ENCODE assay signal across 18 cellular contexts in genomic region chr15:68798695-68799094, GRCh38. TPM values are rescaled to one million over a fixed set of nuclear protein-coding genes. Genes with fewer than 3 reads are reported as not detected.
A peak's percentile ranks its signal among the peaks of the same experiment; 100 is the strongest.
DNase-seq lines count a peak whose midpoint lies in the region; ATAC-seq and TF ChIP-seq lines count a peak whose summit lies in the region.
"Had no signal": no experiment of that assay in that cellular context is flagged by ENCODE, and none has a peak within 500 bp of the region (broad histone marks: within the 10 kb centered on the region; RNA-seq: fewer than 3 reads in every experiment).

No MANE protein-coding gene starts in this region.

- POLR2A ChIA-PET in IMR-90 (lab: Charles Lee; ENCODE audit: unreplicated experiment): no interaction called here

- H3K4me2 ChIP-seq in IMR-90 (ENCODE audit: low read depth, low read length): no peak overlapping the region

- H2BK5ac ChIP-seq in IMR-90 (ENCODE audit: low read depth, low read length, poor library complexity, severe bottlenecking): no peak overlapping the region

- H3K18ac ChIP-seq in IMR-90 (ENCODE audit: low read depth, low read length): no peak overlapping the region

- H3K9me3 Mint-ChIP-seq in activated T-cell treated with anti-CD3 and anti-CD28 coated beads, Interleukin-2, amount 50 U/mL, for 24 hours: no peaks in the 10 kb centered on the region
- no peaks in the 10 kb centered on the region for H3K9me3 Mint-ChIP-seq in central memory CD8-positive, alpha-beta T cell

- H3K4ac ChIP-seq in IMR-90 (ENCODE audit: low read depth, low read length): no peak overlapping the region

- no peak overlapping the region for H3K4me3 ChIP-seq in IMR-90 (ENCODE audit: insufficient read depth, low read depth, low read length)
- no peak overlapping the region for H3K4me3 ChIP-seq in sigmoid colon
- H3K4me3 ChIP-seq in lower leg skin (ENCODE audit: low read depth, poor library complexity, severe bottlenecking): no peak overlapping the region
- H3K4me3 ChIP-seq in suprapubic skin: no peak overlapping the region
- H3K4me3 ChIP-seq in heart right ventricle: no peak overlapping the region
- H3K4me3 ChIP-seq: esophagus muscularis mucosa had no signal

- H3K14ac ChIP-seq in IMR-90 (replicated peaks; ENCODE audit: low read depth, low read length): no peak overlapping the region

- no peak overlapping the region for H2AK5ac ChIP-seq in IMR-90 (ENCODE audit: low read depth, low read length)

- H3K9me3 ChIP-seq in IMR-90 (ENCODE audit: control insufficient read depth, insufficient read depth, low read length) (no peaks in the 10 kb centered on the region), sigmoid colon (no peaks in the 10 kb centered on the region), suprapubic skin (no peaks in the 10 kb centered on the region), heart right ventricle (no peaks in the 10 kb centered on the region)
- H3K9me3 ChIP-seq: esophagus muscularis mucosa had no signal

- no peak overlapping the region for H2BK120ac ChIP-seq in IMR-90 (ENCODE audit: low read depth, low read length)

- H3K27me3 ChIP-seq in IMR-90 (ENCODE audit: control insufficient read depth, insufficient read depth, low read length) (no peaks in the 10 kb centered on the region), sigmoid colon (no peaks in the 10 kb centered on the region), suprapubic skin (no peaks in the 10 kb centered on the region), heart right ventricle (no peaks in the 10 kb centered on the region)
- H3K27me3 ChIP-seq: esophagus muscularis mucosa had no signal

- TF ChIP-seq CTCF in IMR-90 (conservative IDR thresholded peaks at IDR 0.05; ENCODE audit: low read depth, low read length): no peak
- no peak for TF ChIP-seq CTCF in sigmoid colon (IDR thresholded peaks at IDR 0.05)
- TF ChIP-seq CTCF in lower leg skin (IDR thresholded peaks at IDR 0.05): no peak
- TF ChIP-seq CTCF in suprapubic skin (IDR thresholded peaks at IDR 0.05): no peak
- no peak for TF ChIP-seq CTCF in heart right ventricle (IDR thresholded peaks at IDR 0.05)

- peaks cover 94% of the 10 kb centered on the region for H3K4me1 Mint-ChIP-seq in activated T-cell treated with anti-CD3 and anti-CD28 coated beads, Interleukin-2, amount 50 U/mL, for 24 hours (ENCODE audit: low read depth)
- peaks cover 92% of the 10 kb centered on the region for H3K4me1 Mint-ChIP-seq in central memory CD8-positive, alpha-beta T cell

- H3K4me3 Mint-ChIP-seq in activated T-cell treated with anti-CD3 and anti-CD28 coated beads, Interleukin-2, amount 50 U/mL, for 24 hours: no peak overlapping the region
- H3K4me3 Mint-ChIP-seq in central memory CD8-positive, alpha-beta T cell: no peak overlapping the region

- 83% methylated on average over 2 of the region's 5 CpGs; no CpG with 5 or more reads in 1 of the 2 experiments for WGBS in IMR-90 (ENCODE audit: extremely low coverage in 2 of 2, insufficient read length in 1 of 2), 2 experiments
- 70 to 90% methylated on average over 5 of the region's 5 CpGs for WGBS in sigmoid colon, 2 donors
- 77 to 85% methylated on average over 5 of the region's 5 CpGs for WGBS in lower leg skin, 2 donors
- WGBS in suprapubic skin: 85% methylated on average over 5 of the region's 5 CpGs
- 66 to 74% methylated on average over 5 of the region's 5 CpGs for WGBS in heart right ventricle, 2 donors

- H4K5ac ChIP-seq in IMR-90 (ENCODE audit: low read depth, low read length): no peak overlapping the region

- H2BK15ac ChIP-seq in IMR-90 (ENCODE audit: low read depth, low read length): no peak overlapping the region

- no peak for DNase-seq in activated T-cell treated with anti-CD3 and anti-CD28 coated beads, Interleukin-2, amount 50 U/mL, for 24 hours
- DNase-seq in activated T-cell treated with anti-CD3 and anti-CD28 coated beads for 4 hours: no peak
- no peak for DNase-seq in IMR-90
- DNase-seq in central memory CD8-positive, alpha-beta T cell (ENCODE audit: low spot score in 2 of 2): no peak
- DNase-seq in sigmoid colon: peak; percentile 37
- DNase-seq in lower leg skin (ENCODE audit: low spot score in 2 of 2): no peak
- no peak for DNase-seq in suprapubic skin (ENCODE audit: low spot score in 2 of 2)
- DNase-seq in heart right ventricle: no peak
- DNase-seq: activated CD4-positive, CD25-positive, alpha-beta regulatory T cell treated with anti-CD3 and anti-CD28 coated beads, Interleukin-2, amount 50 U/mL, for 72 hours; activated T-cell treated with anti-CD3 and anti-CD28 coated beads, Interleukin-2, amount 50 U/mL, for 48 hours; glutamatergic neuron; mesenchymal stem cell; NCI-H1092 treated with DMSO at 0.1 percent for 48 hours; NCI-H774; stimulated activated CD4-positive, alpha-beta T cell treated with anti-CD3 and anti-CD28 coated beads, Interleukin-2, amount 100 ng/mL, for 48 hours; stimulated activated CD8-positive, alpha-beta memory T cell treated with anti-CD3 and anti-CD28 coated beads, Interleukin-4, amount 100 ng/mL, for 48 hours had no signal

- intact Hi-C loops in IMR-90 (cut with micrococcal nuclease): loop anchor here (2.0 kb wide), 1 partner anchor 14 kb away; no protein-coding TSS in a partner anchor
- intact Hi-C loops in sigmoid colon (cut with DNase I): no loop called here
- intact Hi-C loops in lower leg skin (cut with DNase I; ENCODE audit: low total_unique reads): no loop called here
- intact Hi-C loops in heart right ventricle (cut with DNase I): no loop called here

- H4K8ac ChIP-seq in IMR-90 (ENCODE audit: low read depth in 2 of 2, low read length in 2 of 2): no peak overlapping the region

- TF ChIP-seq POLR2A in IMR-90 (IDR thresholded peaks at IDR 0.05; ENCODE audit: low read depth, low read length) (no peak), sigmoid colon (IDR thresholded peaks at IDR 0.05) (no peak), lower leg skin (IDR thresholded peaks at IDR 0.05) (no peak), suprapubic skin (IDR thresholded peaks at IDR 0.05) (no peak)

- no peak overlapping the region for H4K91ac ChIP-seq in IMR-90 (ENCODE audit: insufficient read depth, low read depth, low read length)

- dilution Hi-C loops in IMR-90 (cut with HindIII; ENCODE audit: low sequenced_read_pairs, unreplicated experiment): no loop called here

- H3K9me1 ChIP-seq in IMR-90 (ENCODE audit: insufficient read depth, low read length): peaks cover 30% of the 10 kb centered on the region

- TF ChIP-seq EP300 in sigmoid colon (IDR thresholded peaks at IDR 0.05) (no peak), suprapubic skin (IDR thresholded peaks at IDR 0.05) (no peak)

- peaks cover 89% of the 10 kb centered on the region for H4K20me1 ChIP-seq in IMR-90 (ENCODE audit: insufficient read depth, low read length)

- H3K4me1 ChIP-seq in IMR-90 (ENCODE audit: control insufficient read depth, insufficient read depth, low read length): peaks cover 11% of the 10 kb centered on the region
- H3K4me1 ChIP-seq in sigmoid colon: peaks cover 0 to 49% (median 35%) of the 10 kb centered on the region in 4 donors
- H3K4me1 ChIP-seq in suprapubic skin: peaks cover 63% of the 10 kb centered on the region
- H3K4me1 ChIP-seq in heart right ventricle: peaks cover 36 to 96% (median 83%) of the 10 kb centered on the region in 9 donors

- H3K23ac ChIP-seq in IMR-90 (ENCODE audit: low read depth, low read length): 0 out of 2 replicates have a peak overlapping the region, but pooled peaks have one; percentile 9

- H3K56ac ChIP-seq in IMR-90 (ENCODE audit: extremely low read depth, insufficient read depth, low read length): no peak overlapping the region

- peak overlapping the region; percentile 67 for H3K27ac Mint-ChIP-seq in activated T-cell treated with anti-CD3 and anti-CD28 coated beads, Interleukin-2, amount 50 U/mL, for 24 hours
- peak overlapping the region; percentile 66 for H3K27ac Mint-ChIP-seq in central memory CD8-positive, alpha-beta T cell (ENCODE audit: low read depth)

- CTCF ChIA-PET in IMR-90 (lab: Yijun Ruan, JAX): no interaction called here

- H3K79me1 ChIP-seq in IMR-90 (ENCODE audit: low read depth in 1 of 2, low read length in 2 of 2): peaks cover 60 to 90% of the 10 kb centered on the region in 2 experiments

- no peaks in the 10 kb centered on the region for H3K27me3 Mint-ChIP-seq in activated T-cell treated with anti-CD3 and anti-CD28 coated beads, Interleukin-2, amount 50 U/mL, for 24 hours
- no peaks in the 10 kb centered on the region for H3K27me3 Mint-ChIP-seq in central memory CD8-positive, alpha-beta T cell

- TF ChIP-seq RAD21 in IMR-90 (IDR thresholded peaks at IDR 0.05; ENCODE audit: low read length): no peak

- H3K27ac ChIP-seq in IMR-90 (ENCODE audit: insufficient read depth, low read length) (no peak overlapping the region), sigmoid colon (no peak overlapping the region), suprapubic skin (no peak overlapping the region), heart right ventricle (peak overlapping the region in 3 of 10 donors; percentile 3 to 91 (median 59))

- peaks cover 81% of the 10 kb centered on the region for H3K36me3 Mint-ChIP-seq in activated T-cell treated with anti-CD3 and anti-CD28 coated beads, Interleukin-2, amount 50 U/mL, for 24 hours (ENCODE audit: low read depth)
- peaks cover 5% of the 10 kb centered on the region for H3K36me3 Mint-ChIP-seq in central memory CD8-positive, alpha-beta T cell (ENCODE audit: insufficient read depth)

- no peak overlapping the region for H2BK20ac ChIP-seq in IMR-90 (ENCODE audit: low read depth, low read length)

- BruUV-seq in IMR-90 (replicated peaks; lab: Mats Ljungman, UMichigan): no TSS peak

- ATAC-seq in IMR-90 (ENCODE audit: low read depth) (no peak), heart right ventricle (no peak)
- ATAC-seq in central memory CD8-positive, alpha-beta T cell (replicated peaks; ENCODE audit: extremely low read depth, poor library complexity, severe bottlenecking): no peak
- ATAC-seq: HCT116 had no signal

- H2AK9ac ChIP-seq in IMR-90 (replicated peaks; ENCODE audit: low read depth, low read length, poor library complexity): no peak overlapping the region

- no peak overlapping the region for H2AFZ ChIP-seq in IMR-90 (replicated peaks; ENCODE audit: low read length, poor library complexity)

- in situ Hi-C loops in IMR-90 (cut with MboI; ENCODE audit: low sequenced_read_pairs): loop anchor here (10.0 kb wide), 1 partner anchor 64 kb away; no protein-coding TSS in a partner anchor

- H3K36me3 ChIP-seq in IMR-90 (ENCODE audit: control insufficient read depth, insufficient read depth, low read length): no peaks in the 10 kb centered on the region; the same call in 1 of the 2 replicates
- no peaks in the 10 kb centered on the region for H3K36me3 ChIP-seq in sigmoid colon
- H3K36me3 ChIP-seq in suprapubic skin: no peaks in the 10 kb centered on the region
- H3K36me3 ChIP-seq in heart right ventricle: no peaks in the 10 kb centered on the region
- H3K36me3 ChIP-seq: esophagus muscularis mucosa had no signal

- H3K9ac ChIP-seq in IMR-90 (ENCODE audit: low read depth, low read length): no peak overlapping the region

RNA-seq across cellular contexts. Expression of gene ANP32A, which starts 22.0 kb away (rescaled TPM):
- 50.0 and 72.8 TPM in 2 replicates for total RNA-seq in IMR-90 (2012; rRNA removed)
- polyA plus RNA-seq in IMR-90 (2012; rRNA removed): 49.2 and 62.4 TPM in 2 replicates
- polyA plus RNA-seq in IMR-90 (2012; cell fraction: cytosol; rRNA removed): 10.7 and 12.0 TPM in 2 replicates
- polyA plus RNA-seq in IMR-90 (2012; cell fraction: nucleus; rRNA removed; ENCODE audit: low replicate concordance): 7.1 and 25.0 TPM in 2 replicates
- total RNA-seq in sigmoid colon: 10 to 100 TPM; 37.6 to 71.2 (median 58.9) TPM
- 100 to 1,000 TPM in 1 of 3 donors, 10 to 100 TPM in 2; 67.3 to 152 (median 82.1) TPM for polyA plus RNA-seq in sigmoid colon
- 10 to 100 TPM; 22.1 to 45.9 (median 35.3) TPM for total RNA-seq in lower leg skin
- 100 to 1,000 TPM in 1 of 4 donors, 10 to 100 TPM in 3; 25.5 to 101 (median 31.3) TPM for total RNA-seq in suprapubic skin
- total RNA-seq in heart right ventricle: 100 to 1,000 TPM; 122 to 201 (median 152) TPM
- polyA plus RNA-seq in heart right ventricle: 100 to 1,000 TPM in 1 of 2 donors, 10 to 100 TPM in 1; 87.3 to 141 TPM
